Comparison of ENCODE assay signal across 14 cellular contexts in genomic region chr21:44883250-44883649, GRCh38.
"Had no signal": no experiment of that assay in that cellular context is flagged by ENCODE, and none has a peak within 500 bp of the region (broad histone marks: within the 10 kb centered on the region; RNA-seq: fewer than 3 reads in every experiment).

No MANE protein-coding gene starts in this region.

- H3K9me3 ChIP-seq: esophagus muscularis mucosa, tibial artery had no signal

- H3K9me3 Mint-ChIP-seq: activated B cell treated with CpG ODN at 0.5 μM for 24 hours; activated CD8-positive, alpha-beta T cell treated with anti-CD3 and anti-CD28 coated beads for 36 hours; natural killer cell had no signal

- H3K27me3 Mint-ChIP-seq: activated B cell treated with CpG ODN at 0.5 μM for 24 hours; activated CD8-positive, alpha-beta T cell treated with anti-CD3 and anti-CD28 coated beads for 36 hours had no signal

- H3K36me3 ChIP-seq: esophagus muscularis mucosa, tibial artery had no signal

- H3K4me1 ChIP-seq: tibial artery had no signal

- DNase-seq: activated B cell treated with CpG ODN at 0.5 μM for 24 hours; activated CD4-positive, alpha-beta T cell treated with anti-CD3 and anti-CD28 coated beads for 48 hours; activated CD8-positive, alpha-beta T cell treated with anti-CD3 and anti-CD28 coated beads for 36 hours; activated T-cell treated with anti-CD3 and anti-CD28 coated beads, Interleukin-2, amount 50 U/mL, for 48 hours; hippocampal formation; mesenchymal stem cell; natural killer cell; nucleus accumbens; stimulated activated CD4-positive, alpha-beta T cell treated with anti-CD3 and anti-CD28 coated beads, Interleukin-15, amount 100 ng/mL, for 24 hours; stimulated activated CD4-positive, alpha-beta T cell treated with anti-CD3 and anti-CD28 coated beads, Interleukin-4, amount 100 ng/mL, for 1 hour; stimulated activated naive CD4-positive, alpha-beta T cell; tibial artery had no signal

- H3K27ac ChIP-seq: esophagus muscularis mucosa, tibial artery had no signal

- H3K4me3 Mint-ChIP-seq: activated B cell treated with CpG ODN at 0.5 μM for 24 hours; activated CD8-positive, alpha-beta T cell treated with anti-CD3 and anti-CD28 coated beads for 36 hours; natural killer cell had no signal

- H3K36me3 Mint-ChIP-seq: natural killer cell had no signal

- H3K4me3 ChIP-seq: esophagus muscularis mucosa, tibial artery had no signal

- ATAC-seq: activated CD8-positive, alpha-beta T cell treated with anti-CD3 and anti-CD28 coated beads for 36 hours; left ventricle myocardium superior had no signal
